23 cellular contexts compared by ENCODE assay signal in the genomic region with DNA sequence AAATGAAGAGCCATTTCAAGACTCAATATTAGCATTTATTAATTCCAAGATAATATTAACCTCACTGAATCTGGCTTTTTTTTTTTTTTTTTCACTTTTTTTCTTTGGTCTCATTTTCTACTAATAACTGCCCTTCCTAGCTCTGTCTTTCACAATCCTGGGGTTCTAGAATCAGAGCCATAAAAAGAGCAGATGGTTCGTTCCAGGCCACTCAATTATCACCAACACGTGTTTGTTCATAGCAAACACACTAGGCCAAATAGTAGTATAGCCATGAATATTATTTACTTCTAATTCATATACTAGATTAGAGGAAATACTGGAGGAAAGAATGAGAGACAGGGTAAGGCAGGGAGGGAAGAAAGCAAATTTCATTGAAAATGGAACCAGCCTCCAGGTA.
"Had no signal": no experiment of that assay in that cellular context is flagged by ENCODE, and none has a peak within 500 bp of the region (broad histone marks: within the 10 kb centered on the region; RNA-seq: fewer than 3 reads in every experiment).

No MANE protein-coding gene starts in this region.

- H3K27ac ChIP-seq: breast epithelium, coronary artery, epithelial cell of prostate, lower lobe of right lung, neural progenitor cell, tibial artery had no signal

- ATAC-seq: activated CD4-positive, alpha-beta T cell treated with anti-CD3 and anti-CD28 coated beads for 36 hours; activated T-cell treated with anti-CD3 and anti-CD28 coated beads, Interleukin-2, amount 50 U/mL, for 4 hours; lower lobe of right lung; naive thymus-derived CD8-positive, alpha-beta T cell; right cardiac atrium had no signal

- H3K4me3 ChIP-seq: breast epithelium, coronary artery, lower lobe of right lung, neural progenitor cell, tibial artery had no signal

- DNase-seq: activated B cell treated with CpG ODN at 0.5 μM for 24 hours; activated CD4-positive, alpha-beta T cell treated with anti-CD3 and anti-CD28 coated beads for 36 hours; activated CD4-positive, alpha-beta T cell treated with anti-CD3 and anti-CD28 coated beads, Interleukin-2, amount 50 U/mL, for 4 hours; activated CD8-positive, alpha-beta memory T cell treated with anti-CD3 and anti-CD28 coated beads, Interleukin-2, amount 50 U/mL, for 48 hours; activated naive CD4-positive, alpha-beta T cell treated with Interleukin-2 at 50 U/mL for 16 hours; activated naive CD8-positive, alpha-beta T cell treated with anti-CD3 and anti-CD28 coated beads for 36 hours; activated T-cell treated with anti-CD3 and anti-CD28 coated beads, Interleukin-2, amount 50 U/mL, for 4 hours; foreskin fibroblast; kidney; lower lobe of right lung; mesendoderm; naive thymus-derived CD8-positive, alpha-beta T cell; right cardiac atrium; stimulated activated CD4-positive, alpha-beta T cell treated with anti-CD3 and anti-CD28 coated beads, Interleukin-1b, Interleukin-23, amount 100 ng/mL, for 48 hours; substantia nigra; T-helper 1 cell; tibial artery had no signal

- H3K36me3 Mint-ChIP-seq: naive thymus-derived CD8-positive, alpha-beta T cell had no signal

- H3K9me3 ChIP-seq: breast epithelium, lower lobe of right lung, tibial artery had no signal

- H3K27me3 Mint-ChIP-seq: activated B cell treated with CpG ODN at 0.5 μM for 24 hours; activated CD4-positive, alpha-beta T cell treated with anti-CD3 and anti-CD28 coated beads for 36 hours; activated naive CD8-positive, alpha-beta T cell treated with anti-CD3 and anti-CD28 coated beads for 36 hours; central memory CD8-positive, alpha-beta T cell; naive thymus-derived CD8-positive, alpha-beta T cell; stimulated activated naive CD8-positive, alpha-beta T cell treated with anti-CD3 and anti-CD28 coated beads, Interleukin-15, Interleukin-2, amounts not matched to agents 100 ng/mL and 50 ng/mL, for 24 hours had no signal

- H3K4me1 ChIP-seq: breast epithelium, neural progenitor cell had no signal

- H3K4me3 Mint-ChIP-seq: activated B cell treated with CpG ODN at 0.5 μM for 24 hours; activated CD4-positive, alpha-beta T cell treated with anti-CD3 and anti-CD28 coated beads for 36 hours; activated naive CD8-positive, alpha-beta T cell treated with anti-CD3 and anti-CD28 coated beads for 36 hours; activated T-cell treated with anti-CD3 and anti-CD28 coated beads, Interleukin-2, amount 50 U/mL, for 4 hours; central memory CD8-positive, alpha-beta T cell; naive thymus-derived CD8-positive, alpha-beta T cell; neural progenitor cell; stimulated activated naive CD8-positive, alpha-beta T cell treated with anti-CD3 and anti-CD28 coated beads, Interleukin-15, Interleukin-2, amounts not matched to agents 100 ng/mL and 50 ng/mL, for 24 hours had no signal

- H3K36me3 ChIP-seq: breast epithelium, lower lobe of right lung, neural progenitor cell, tibial artery had no signal

- H3K9me3 Mint-ChIP-seq: activated B cell treated with CpG ODN at 0.5 μM for 24 hours; stimulated activated naive CD8-positive, alpha-beta T cell treated with anti-CD3 and anti-CD28 coated beads, Interleukin-15, Interleukin-2, amounts not matched to agents 100 ng/mL and 50 ng/mL, for 24 hours had no signal

- H3K27me3 ChIP-seq: breast epithelium, neural progenitor cell, tibial artery had no signal

- H3K27ac Mint-ChIP-seq: activated B cell treated with CpG ODN at 0.5 μM for 24 hours; activated CD4-positive, alpha-beta T cell treated with anti-CD3 and anti-CD28 coated beads for 36 hours; activated naive CD8-positive, alpha-beta T cell treated with anti-CD3 and anti-CD28 coated beads for 36 hours; naive thymus-derived CD8-positive, alpha-beta T cell; neural progenitor cell; stimulated activated naive CD8-positive, alpha-beta T cell treated with anti-CD3 and anti-CD28 coated beads, Interleukin-15, Interleukin-2, amounts not matched to agents 100 ng/mL and 50 ng/mL, for 24 hours had no signal
